ENCODE assay signal across 8 cellular contexts in the genomic region with DNA sequence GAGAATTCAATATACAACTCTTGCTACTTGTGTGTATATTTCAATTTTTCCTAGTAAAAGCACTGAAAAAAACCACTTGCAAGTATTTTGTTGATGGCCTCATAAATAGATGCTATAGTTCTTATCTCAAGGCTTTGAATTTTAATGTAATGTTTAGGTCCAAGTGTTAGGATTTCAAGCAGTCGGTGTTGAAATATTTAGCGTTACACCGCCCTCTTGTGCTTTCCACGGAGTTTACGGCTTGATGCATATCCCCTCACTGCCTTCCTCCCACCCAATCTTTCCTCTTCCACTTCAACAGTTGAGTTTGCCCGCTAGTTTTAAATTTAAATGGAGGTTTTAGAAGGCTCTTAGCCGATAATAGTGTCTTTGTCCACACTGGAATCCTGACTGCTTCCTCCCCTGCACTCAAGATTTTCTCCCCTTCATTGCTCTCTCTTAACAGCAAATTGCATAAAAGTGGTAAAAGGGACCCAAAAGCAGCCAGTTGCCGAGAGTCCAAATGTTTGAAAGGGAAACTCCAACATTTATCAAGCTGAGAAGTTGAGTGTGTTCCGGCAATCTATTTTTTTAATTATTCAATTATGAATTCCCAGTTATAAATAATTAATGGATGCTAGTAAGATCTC. TPM values are rescaled to one million over a fixed set of nuclear protein-coding genes. Genes with fewer than 3 reads are reported as not detected.
DNase-seq lines count a peak whose midpoint lies in the region; ATAC-seq and TF ChIP-seq lines count a peak whose summit lies in the region.

No MANE protein-coding gene starts in this region.

- no peaks in the 10 kb centered on the region for H3K79me2 ChIP-seq in OCI-LY1 (ENCODE audit: insufficient read depth, low read length)

- in situ Hi-C loops in HAP-1 (cut with MboI; ENCODE audit: low sequenced_read_pairs), result no loop called here

- peak; percentile 34 for ATAC-seq in foreskin keratinocyte
- ATAC-seq in HG03196 (IDR thresholded peaks at IDR 0.05; ENCODE audit: unreplicated experiment), result no peak
- ATAC-seq in HG03457 (IDR thresholded peaks at IDR 0.05; ENCODE audit: unreplicated experiment), result no peak

- H2AFZ ChIP-seq in OCI-LY1 (ENCODE audit: low read length), result no peak overlapping the region

- H3K27ac Mint-ChIP-seq in Calu3 (ENCODE audit: unreplicated experiment), result no peak overlapping the region

- no TSS peak for BruUV-seq in Calu3 (replicated peaks; lab: Mats Ljungman, UMichigan)

- CTCF ChIA-PET in Calu3 (lab: Charles Lee), result no interaction called here

- H3K4me1 Mint-ChIP-seq in Calu3 (ENCODE audit: low read depth, unreplicated experiment), result no peaks in the 10 kb centered on the region

- H3F3A ChIP-seq in OCI-LY1 (ENCODE audit: insufficient read depth, low read length), result no peaks in the 10 kb centered on the region

- H3K9me2 ChIP-seq in OCI-LY1 (ENCODE audit: low read depth, low read length), result no peaks in the 10 kb centered on the region

- H3K27me3 ChIP-seq in HAP-1 (ENCODE audit: low read depth) (peaks cover 16% of the 10 kb centered on the region), OCI-LY1 (ENCODE audit: insufficient read depth, low read length) (no peaks in the 10 kb centered on the region), foreskin keratinocyte (peaks cover 86% of the 10 kb centered on the region)

- H3K9me3 Mint-ChIP-seq in Calu3 (ENCODE audit: low read depth, unreplicated experiment), result no peaks in the 10 kb centered on the region

- TF ChIP-seq CTCF in Calu3 (IDR thresholded peaks at IDR 0.05; ENCODE audit: unreplicated experiment) (peak; percentile 12), OCI-LY1 (IDR thresholded peaks at IDR 0.05; ENCODE audit: low read length) (peak; percentile 55; the same call in 1 of the 2 replicates), foreskin keratinocyte (conservative IDR thresholded peaks at IDR 0.05) (peak; percentile 54)

- H4K20me1 ChIP-seq in OCI-LY1 (ENCODE audit: insufficient read depth, low read length), result no peaks in the 10 kb centered on the region

- no peaks in the 10 kb centered on the region for H3K36me3 ChIP-seq in HAP-1 (replicated peaks)
- H3K36me3 ChIP-seq in OCI-LY1 (ENCODE audit: insufficient read depth, low read length), result no peaks in the 10 kb centered on the region

- intact Hi-C loops in Calu3 (cut with micrococcal nuclease; ENCODE audit: unreplicated experiment), result loop anchor here (2.0 to 5.0 kb wide), 3 partner anchors 93 to 430 kb away; no protein-coding TSS in a partner anchor

- no peaks in the 10 kb centered on the region for H3K4me1 ChIP-seq in HAP-1
- no peaks in the 10 kb centered on the region for H3K4me1 ChIP-seq in OCI-LY1 (ENCODE audit: insufficient read depth, low read length, severe bottlenecking)
- no peaks in the 10 kb centered on the region for H3K4me1 ChIP-seq in foreskin keratinocyte

- H3K4me2 ChIP-seq in OCI-LY1 (ENCODE audit: low read length), result no peak overlapping the region

- H3K4me3 ChIP-seq in HAP-1 (no peak overlapping the region), OCI-LY1 (ENCODE audit: low read depth, low read length, poor library complexity, severe bottlenecking) (no peak overlapping the region)

- no peaks in the 10 kb centered on the region for H3K36me3 Mint-ChIP-seq in Calu3 (ENCODE audit: insufficient read depth, unreplicated experiment)

- H3K9me3 ChIP-seq in HAP-1 (no peaks in the 10 kb centered on the region), OCI-LY1 (ENCODE audit: low read length) (no peaks in the 10 kb centered on the region)

- DNase-seq in Calu3 (peak; percentile 16), HAP-1 (ENCODE audit: low spot score in 2 of 2) (peak; percentile 62 to 68), foreskin keratinocyte (no peak), T-helper 2 cell (no peak)
- DNase-seq in stimulated activated naive CD4-positive, alpha-beta T cell (lab: John Stamatoyannopoulos, UW), result no peak

- peaks cover 72% of the 10 kb centered on the region for H3K27me3 Mint-ChIP-seq in Calu3 (ENCODE audit: unreplicated experiment)

- H3K27ac ChIP-seq in OCI-LY1 (ENCODE audit: low read depth, low read length, poor library complexity, severe bottlenecking) (no peak overlapping the region), foreskin keratinocyte (no peak overlapping the region)

- H3K4me3 Mint-ChIP-seq in Calu3 (ENCODE audit: low read depth, unreplicated experiment), result no peak overlapping the region

- H3K9ac ChIP-seq in OCI-LY1 (ENCODE audit: low read length), result no peak overlapping the region

RNA-seq across cellular contexts. Expression of gene HTATIP2, which starts 25.9 kb away (rescaled TPM):
- 94.7 and 106 TPM in 2 replicates for total RNA-seq in Calu3 (2022)
- 24.2 and 26.7 TPM in 2 replicates for total RNA-seq in foreskin keratinocyte
- 32.8 and 35.0 TPM in 2 replicates for polyA plus RNA-seq in foreskin keratinocyte

RNA-seq across cellular contexts. Expression of gene PRMT3, which starts 49.9 kb away (rescaled TPM):
- total RNA-seq in Calu3 (2022) (23.1 and 24.0 TPM in 2 replicates), foreskin keratinocyte (22.4 and 26.5 TPM in 2 replicates)
- 10.5 and 12.7 TPM in 2 replicates for polyA plus RNA-seq in foreskin keratinocyte

Comparison
In these comparisons a context has a peak if more than half of its experiments do, and no peak if none do; other contexts are left out.
1. DNase-seq: peak in Calu3 (single experiment) and HAP-1 (2 of 2); none in foreskin keratinocyte (0 of 2), stimulated activated naive CD4-positive, alpha-beta T cell (0 of 6) and T-helper 2 cell (0 of 5).
2. Peak in every context shown above with its lines, with median percentiles within 50 percentile points of each other: CTCF ChIP-seq.